ENCODE assay signal across 9 cellular contexts in genomic region chr6:16514249-16514648, GRCh38.
DNase-seq lines count a peak whose midpoint lies in the region; ATAC-seq, FAIRE-seq and TF ChIP-seq lines count a peak whose summit lies in the region.
"Had no signal": no experiment of that assay in that cellular context is flagged by ENCODE, and none has a peak within 500 bp of the region (broad histone marks: within the 10 kb centered on the region; RNA-seq: fewer than 3 reads in every experiment).

No MANE protein-coding gene starts in this region.

- ATAC-seq in left lung (peak; percentile 21), upper lobe of left lung (ENCODE audit: low FRiP score in 2 of 2) (peak in 1 of 2 donors; percentile 27), GM18520 (IDR thresholded peaks at IDR 0.05; ENCODE audit: unreplicated experiment) (no peak)

- intact Hi-C loops in left lung (cut with DNase I) (loop anchor here in 1 of 2 donors (5.0 kb wide), 1 partner anchor 248 kb away; the partner anchor contains the start of gene ATXN1), vagina (cut with DNase I) (no loop called here)

- TF ChIP-seq EP300 in upper lobe of left lung (IDR thresholded peaks at IDR 0.05): no peak

- no peak for TF ChIP-seq POLR2A in GM12891 (IDR thresholded peaks at IDR 0.05; ENCODE audit: low read depth, low read length)
- no peak for TF ChIP-seq POLR2A in upper lobe of left lung (IDR thresholded peaks at IDR 0.05)
- no peak for TF ChIP-seq POLR2A in vagina (IDR thresholded peaks at IDR 0.05)

- H3K27me3 ChIP-seq in bronchial epithelial cell (ENCODE audit: control insufficient read depth, insufficient read depth, low read length): no peaks in the 10 kb centered on the region
- no peaks in the 10 kb centered on the region for H3K27me3 ChIP-seq in left lung
- no peaks in the 10 kb centered on the region for H3K27me3 ChIP-seq in upper lobe of left lung
- no peaks in the 10 kb centered on the region for H3K27me3 ChIP-seq in vagina
- H3K27me3 ChIP-seq: pancreas had no signal

- no peak overlapping the region for H3K4me3 ChIP-seq in AG10803 (ENCODE audit: low read length)
- H3K4me3 ChIP-seq in bronchial epithelial cell (ENCODE audit: low read depth, low read length): no peak overlapping the region
- no peak overlapping the region for H3K4me3 ChIP-seq in left lung
- H3K4me3 ChIP-seq in upper lobe of left lung: no peak overlapping the region
- no peak overlapping the region for H3K4me3 ChIP-seq in vagina
- H3K4me3 ChIP-seq: pancreas had no signal

- DNase-seq in AG10803 (ENCODE audit: low read depth) (peak; percentile 59), GM12891 (ENCODE audit: insufficient read length, low spot score) (no peak), RPMI8226 (peak; percentile 19), bronchial epithelial cell (ENCODE audit: low read depth) (peak; percentile 33), left lung (no peak), upper lobe of left lung (no peak), vagina (ENCODE audit: extremely low spot score in 2 of 2) (no peak)
- DNase-seq: pancreas had no signal

- FAIRE-seq in GM12891 (lab: Jason Lieb, UNC) (peak; percentile 97), bronchial epithelial cell (lab: Jason Lieb, UNC) (no peak)
- FAIRE-seq: pancreas had no signal

- H3K9me3 ChIP-seq in left lung (no peaks in the 10 kb centered on the region), upper lobe of left lung (no peaks in the 10 kb centered on the region), vagina (no peaks in the 10 kb centered on the region)
- H3K9me3 ChIP-seq: pancreas had no signal

- no peaks in the 10 kb centered on the region for H3K36me3 ChIP-seq in bronchial epithelial cell (ENCODE audit: control insufficient read depth, insufficient read depth, low read length)
- no peaks in the 10 kb centered on the region for H3K36me3 ChIP-seq in left lung
- H3K36me3 ChIP-seq in upper lobe of left lung: no peaks in the 10 kb centered on the region
- H3K36me3 ChIP-seq in vagina: no peaks in the 10 kb centered on the region
- H3K36me3 ChIP-seq: pancreas had no signal

- peak; percentile 63 for TF ChIP-seq CTCF in AG10803 (conservative IDR thresholded peaks at IDR 0.05; ENCODE audit: low read length)
- TF ChIP-seq CTCF in bronchial epithelial cell (IDR thresholded peaks at IDR 0.05; ENCODE audit: insufficient read depth, low read length, severe bottlenecking): peak; percentile 47
- peak; percentile 24 to 32 for TF ChIP-seq CTCF in left lung (IDR thresholded peaks at IDR 0.05)
- peak in 4 of 6 experiments; percentile 24 to 42 (median 34) for TF ChIP-seq CTCF in upper lobe of left lung (IDR thresholded peaks at IDR 0.05)
- peak in 1 of 3 experiments; percentile 43 for TF ChIP-seq CTCF in vagina (IDR thresholded peaks at IDR 0.05)

- 47 to 49% methylated on average over 8 of the region's 8 CpGs for WGBS in upper lobe of left lung, 2 donors

- H3K4me1 ChIP-seq in left lung (peaks cover 3 to 48% of the 10 kb centered on the region in 2 donors), upper lobe of left lung (peaks cover 23 to 42% (median 28%) of the 10 kb centered on the region in 4 donors), vagina (peaks cover 36% of the 10 kb centered on the region)

- no peak overlapping the region for H3K27ac ChIP-seq in left lung
- H3K27ac ChIP-seq in upper lobe of left lung: no peak overlapping the region
- H3K27ac ChIP-seq in vagina: no peak overlapping the region
- H3K27ac ChIP-seq: pancreas had no signal

TF ChIP-seq in GM12891, 5 proteins besides CTCF, POLR2A, EP300 and RAD21:
- TF ChIP-seq SPI1 (IDR thresholded peaks at IDR 0.05; ENCODE audit: low read depth, low read length) (no peak), POLR2AphosphoS5 (IDR thresholded peaks at IDR 0.05; ENCODE audit: low read depth, low read length) (no peak), POU2F2 (IDR thresholded peaks at IDR 0.05; ENCODE audit: low read depth, low read length) (no peak; the same call in 1 of the 2 replicates), TAF1 (IDR thresholded peaks at IDR 0.05; ENCODE audit: low read depth, low read length) (no peak), PAX5 (IDR thresholded peaks at IDR 0.05; ENCODE audit: insufficient read depth, low read length, severe bottlenecking) (no peak)

Comparison
In these comparisons a context has a peak if more than half of its experiments do, and no peak if none do; other contexts are left out.
1. DNase-seq: peak in AG10803 (single experiment), RPMI8226 (single experiment) and bronchial epithelial cell (single experiment); none in GM12891 (single experiment), left lung (0 of 2), upper lobe of left lung (0 of 2) and vagina (0 of 2).